ENCODE assay signal across 8 cellular contexts in genomic region chr19:35879770-35880317, GRCh38. TPM values are rescaled to one million over a fixed set of nuclear protein-coding genes. Genes with fewer than 3 reads are reported as not detected.
A peak's percentile ranks its signal among the peaks of the same experiment; 100 is the strongest.
DNase-seq lines count a peak whose midpoint lies in the region; ATAC-seq and TF ChIP-seq lines count a peak whose summit lies in the region.

No MANE protein-coding gene starts in this region.

- peaks cover 0 to 1% of the 10 kb centered on the region in 2 donors for H3K36me3 Mint-ChIP-seq in CD14-positive monocyte

- peak overlapping the region in 4 of 7 donors; percentile 5 to 42 (median 19) for H3K27ac Mint-ChIP-seq in CD14-positive monocyte

- peak; percentile 91 for DNase-seq in CD14-positive monocyte (ENCODE audit: low spot score)
- DNase-seq in HS-27A (ENCODE audit: low read depth), result peak; percentile 88
- DNase-seq in RWPE2 (ENCODE audit: low spot score), result peak; percentile 89
- DNase-seq in activated gamma-delta T cell treated with Interleukin-2 at 50 U/mL for 16 hours, result peak; percentile 65
- peak; percentile 91 for DNase-seq in fibroblast of villous mesenchyme (ENCODE audit: low read depth)
- peak; percentile 52 for DNase-seq in non-pigmented ciliary epithelial cell (ENCODE audit: low read depth)
- DNase-seq in upper lobe of right lung, result peak; percentile 95

- H3K9me3 ChIP-seq in RWPE2 (ENCODE audit: severe bottlenecking) (no peaks in the 10 kb centered on the region), upper lobe of right lung (no peaks in the 10 kb centered on the region)

- no peak overlapping the region for H3K4me3 ChIP-seq in RWPE2 (ENCODE audit: severe bottlenecking)
- no peak overlapping the region for H3K4me3 ChIP-seq in fibroblast of villous mesenchyme (ENCODE audit: low read depth, low read length)
- H3K4me3 ChIP-seq in upper lobe of right lung, result no peak overlapping the region

- ATAC-seq in RWPE2 (ENCODE audit: low read depth) (peak; percentile 92), upper lobe of right lung (peak; percentile 96), HG02970 (IDR thresholded peaks at IDR 0.05; ENCODE audit: low FRiP score, unreplicated experiment) (no peak)

- H3K36me3 ChIP-seq in RWPE2 (ENCODE audit: low read depth) (no peaks in the 10 kb centered on the region), upper lobe of right lung (no peaks in the 10 kb centered on the region)

- TF ChIP-seq CTCF in CD14-positive monocyte (IDR thresholded peaks at IDR 0.05) (no peak), RWPE2 (IDR thresholded peaks at IDR 0.05; ENCODE audit: poor library complexity, severe bottlenecking) (no peak), fibroblast of villous mesenchyme (IDR thresholded peaks at IDR 0.05; ENCODE audit: insufficient read depth, low read depth, low read length) (no peak), upper lobe of right lung (IDR thresholded peaks at IDR 0.05) (no peak)

- intact Hi-C loops in CD14-positive monocyte (cut with micrococcal nuclease), result loop anchor here in 1 of 2 donors (10.0 kb wide), 1 partner anchor 105 kb away; the partner anchor contains the start of gene ARHGAP33
- intact Hi-C loops in upper lobe of right lung (cut with DNase I), result loop anchor here (10.0 kb wide), 1 partner anchor 55 kb away; the partner anchor contains the start of gene LRFN3

- peaks cover 9% of the 10 kb centered on the region for H3K4me1 Mint-ChIP-seq in CD14-positive monocyte

- no peak overlapping the region for H3K27ac ChIP-seq in RWPE2 (ENCODE audit: poor library complexity, severe bottlenecking)
- H3K27ac ChIP-seq in upper lobe of right lung, result no peak overlapping the region

- H3K27me3 ChIP-seq in RWPE2 (ENCODE audit: insufficient read depth, poor library complexity, severe bottlenecking) (peaks cover 7% of the 10 kb centered on the region), upper lobe of right lung (peaks cover 18% of the 10 kb centered on the region)

- H3K9me3 Mint-ChIP-seq in CD14-positive monocyte, result peaks cover 0 to 2% (median 0%) of the 10 kb centered on the region in 7 donors

- no peaks in the 10 kb centered on the region for H3K4me1 ChIP-seq in RWPE2 (ENCODE audit: insufficient read depth, poor library complexity, severe bottlenecking)
- no peaks in the 10 kb centered on the region for H3K4me1 ChIP-seq in upper lobe of right lung

- H3K27me3 Mint-ChIP-seq in CD14-positive monocyte (ENCODE audit: low read depth in 3 of 3), result peaks cover 20 to 30% (median 26%) of the 10 kb centered on the region in 3 donors

- H3K4me3 Mint-ChIP-seq in CD14-positive monocyte, result peak overlapping the region in 1 of 2 donors; percentile 62

RNA-seq across cellular contexts. Expression of gene APLP1, which starts 11.5 kb away (rescaled TPM):
- polyA plus RNA-seq in CD14-positive monocyte, result not detected
- total RNA-seq in fibroblast of villous mesenchyme (3.5 and 4.2 TPM in 2 replicates), upper lobe of right lung (7.0 TPM)

RNA-seq across cellular contexts. Expression of gene NFKBID, which starts 20.5 kb away (rescaled TPM):
- 1 to 10 TPM; 6.4 to 9.3 TPM for polyA plus RNA-seq in CD14-positive monocyte
- total RNA-seq in fibroblast of villous mesenchyme (3.0 and 3.5 TPM in 2 replicates), upper lobe of right lung (19.5 TPM)

RNA-seq across cellular contexts. Expression of gene HCST, which starts 22.5 kb away (rescaled TPM):
- polyA plus RNA-seq in CD14-positive monocyte, result 100 to 1,000 TPM; 594 to 829 TPM
- total RNA-seq in fibroblast of villous mesenchyme, result 0.43 and 0.64 TPM in 2 replicates
- 44.0 TPM for total RNA-seq in upper lobe of right lung

RNA-seq across cellular contexts. Expression of gene KIRREL2, which starts 23.1 kb away (rescaled TPM):
- not detected for polyA plus RNA-seq in CD14-positive monocyte
- total RNA-seq in fibroblast of villous mesenchyme, result under 0.01 TPM in 1 of 2 replicates, not detected in the other
- not detected for total RNA-seq in upper lobe of right lung

RNA-seq across cellular contexts. Expression of gene NPHS1, which starts 27.5 kb away (rescaled TPM):
- polyA plus RNA-seq in CD14-positive monocyte, result not detected
- total RNA-seq in fibroblast of villous mesenchyme, result not detected in 2 replicates
- total RNA-seq in upper lobe of right lung, result not detected

Comparison
In these comparisons a context has a peak if more than half of its experiments do, and no peak if none do; other contexts are left out.
1. RNA of gene HCST, which starts 22.5 kb away (total RNA-seq): 44.0 TPM in upper lobe of right lung (single experiment); 0.43 to 0.64 TPM in fibroblast of villous mesenchyme; every median in the first group is over 10 times any median in the second.
2. Peak in every context shown above with its lines, with median percentiles within 50 percentile points of each other: DNase-seq.